ENCODE assay signal across 1 cellular context in genomic region chr2:24350826-24351626, GRCh38.
TF ChIP-seq lines count a peak whose summit lies in the region.

No MANE protein-coding gene starts in this region.

TF ChIP-seq in SK-N-SH, 30 proteins besides CTCF, POLR2A, EP300 and RAD21 (continued from another document):
- TF ChIP-seq, protein P1, sequence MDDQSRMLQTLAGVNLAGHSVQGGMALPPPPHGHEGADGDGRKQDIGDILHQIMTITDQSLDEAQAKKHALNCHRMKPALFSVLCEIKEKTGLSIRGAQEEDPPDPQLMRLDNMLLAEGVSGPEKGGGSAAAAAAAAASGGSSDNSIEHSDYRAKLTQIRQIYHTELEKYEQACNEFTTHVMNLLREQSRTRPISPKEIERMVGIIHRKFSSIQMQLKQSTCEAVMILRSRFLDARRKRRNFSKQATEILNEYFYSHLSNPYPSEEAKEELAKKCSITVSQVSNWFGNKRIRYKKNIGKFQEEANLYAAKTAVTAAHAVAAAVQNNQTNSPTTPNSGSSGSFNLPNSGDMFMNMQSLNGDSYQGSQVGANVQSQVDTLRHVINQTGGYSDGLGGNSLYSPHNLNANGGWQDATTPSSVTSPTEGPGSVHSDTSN (IDR thresholded peaks at IDR 0.05) = no peak
- no peak for TF ChIP-seq IRF3 (IDR thresholded peaks at IDR 0.05; ENCODE audit: low read depth, low read length)
- TF ChIP-seq MXI1 (IDR thresholded peaks at IDR 0.05; ENCODE audit: low read depth, low read length) = no peak
- TF ChIP-seq SIN3A (IDR thresholded peaks at IDR 0.05; ENCODE audit: borderline replicate concordance, low read depth, low read length) = no peak
- no peak for TF ChIP-seq EZH2phosphoT487 (IDR thresholded peaks at IDR 0.05; ENCODE audit: borderline replicate concordance, low read depth)
- TF ChIP-seq TCF12 (IDR thresholded peaks at IDR 0.05) = no peak
- TF ChIP-seq GATA2 (CRISPR knock-in tag; IDR thresholded peaks at IDR 0.05) = no peak
- TF ChIP-seq, protein P2, sequence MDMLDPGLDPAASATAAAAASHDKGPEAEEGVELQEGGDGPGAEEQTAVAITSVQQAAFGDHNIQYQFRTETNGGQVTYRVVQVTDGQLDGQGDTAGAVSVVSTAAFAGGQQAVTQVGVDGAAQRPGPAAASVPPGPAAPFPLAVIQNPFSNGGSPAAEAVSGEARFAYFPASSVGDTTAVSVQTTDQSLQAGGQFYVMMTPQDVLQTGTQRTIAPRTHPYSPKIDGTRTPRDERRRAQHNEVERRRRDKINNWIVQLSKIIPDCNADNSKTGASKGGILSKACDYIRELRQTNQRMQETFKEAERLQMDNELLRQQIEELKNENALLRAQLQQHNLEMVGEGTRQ (IDR thresholded peaks at IDR 0.05; ENCODE audit: borderline replicate concordance, low read depth, low read length) = no peak
- no peak for TF ChIP-seq NRF1 (IDR thresholded peaks at IDR 0.05; ENCODE audit: low read depth, low read length)
- TF ChIP-seq RFX5 (IDR thresholded peaks at IDR 0.05; ENCODE audit: low read length) = no peak
- TF ChIP-seq FOXJ3 (CRISPR knock-in tag; IDR thresholded peaks at IDR 0.05) = no peak
- TF ChIP-seq TAF1 (IDR thresholded peaks at IDR 0.05; ENCODE audit: borderline replicate concordance, low read depth, low read length) = no peak
